ENCODE assay signal across 8 cellular contexts in the genomic region with DNA sequence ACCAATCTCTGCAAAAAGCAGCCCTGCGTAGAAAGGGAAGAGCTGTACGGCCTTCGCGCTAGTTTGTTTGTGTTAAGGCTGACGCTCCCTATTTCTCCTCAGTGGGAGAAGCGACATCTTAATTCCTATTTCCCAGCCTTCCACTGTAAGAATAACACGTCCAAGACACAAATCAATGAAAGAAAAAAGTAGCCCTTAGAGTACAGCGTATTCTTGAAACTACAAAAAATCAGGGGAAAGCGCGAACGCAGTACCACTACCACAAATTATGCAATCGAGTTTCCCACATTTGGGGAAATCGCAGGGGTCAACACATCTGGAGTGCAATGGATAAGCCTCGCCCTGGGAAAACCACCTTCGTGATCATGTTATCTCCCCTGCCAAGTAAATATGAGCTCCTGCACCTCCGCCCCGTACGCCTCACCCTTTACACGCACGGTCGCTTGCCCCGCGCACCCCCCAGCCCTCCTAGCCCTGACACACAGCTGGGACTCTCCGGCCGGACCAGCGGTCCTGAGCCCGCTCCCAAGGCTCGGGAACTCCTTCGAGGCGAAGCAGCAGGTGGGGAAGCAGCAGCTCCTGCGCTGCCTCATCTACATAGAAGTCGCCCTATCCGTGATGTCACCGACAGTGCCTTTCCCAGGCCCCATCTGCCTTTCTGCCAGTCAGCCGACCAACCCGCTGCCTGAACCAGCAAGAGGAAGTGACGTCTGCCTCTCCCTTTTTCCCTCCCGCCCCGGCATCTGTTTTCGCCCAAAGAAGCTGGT.
DNase-seq lines count a peak whose midpoint lies in the region; ATAC-seq and TF ChIP-seq lines count a peak whose summit lies in the region.

No MANE protein-coding gene starts in this region.

- peaks cover 6% of the 10 kb centered on the region; the same call in 1 of the 2 replicates for H3F3A ChIP-seq in GM23248 (ENCODE audit: insufficient read depth)

- H4K20me1 ChIP-seq in GM23248 (ENCODE audit: insufficient read depth): no peaks in the 10 kb centered on the region

- H3K9me3 ChIP-seq in GM23248 (ENCODE audit: low read depth): no peaks in the 10 kb centered on the region

- peak; percentile 96 for DNase-seq in Caki2 (ENCODE audit: low read depth)
- peak; percentile 96 for DNase-seq in GM23248
- peak; percentile 98 for DNase-seq in NCI-H345 (lab: John Stamatoyannopoulos, UW)
- DNase-seq in activated CD4-positive, alpha-beta T cell treated with anti-CD3 and anti-CD28 coated beads, Interleukin-2, amount 50 U/mL, for 1 hour: peak; percentile 84
- peak; percentile 93 for DNase-seq in coronary artery (ENCODE audit: low spot score)
- DNase-seq in left colon: peak; percentile 90 to 96
- DNase-seq in stimulated activated CD4-positive, alpha-beta T cell treated with anti-CD3 and anti-CD28 coated beads, Interleukin-1b, Interleukin-23, amount 100 ng/mL, for 1 hour (ENCODE audit: low read depth in 2 of 2): peak; percentile 52 to 72

- no peak for TF ChIP-seq CTCF in coronary artery (IDR thresholded peaks at IDR 0.05)

- H3K79me2 ChIP-seq in GM23248 (ENCODE audit: insufficient read depth): no peaks in the 10 kb centered on the region

- peak overlapping the region; percentile 98 for H2AFZ ChIP-seq in GM23248

- H3K4me2 ChIP-seq in GM23248 (ENCODE audit: unreplicated experiment): peak overlapping the region; percentile 98

- 3% methylated on average over 39 to 40 of the region's 40 CpGs for whole genome bisulfite sequencing in GM23248 (ENCODE audit: low coverage in 1 of 2, low lambda C conversion rate in 2 of 2, missing lambda C conversion rate in 2 of 2), 2 experiments

- ATAC-seq in left colon (peak; percentile 97), HG03439 (IDR thresholded peaks at IDR 0.05; ENCODE audit: unreplicated experiment) (no peak)

- H3K27me3 ChIP-seq in GM23248 (replicated peaks; ENCODE audit: insufficient read depth): no peaks in the 10 kb centered on the region

- in situ Hi-C loops in Caki2 (cut with HindIII; ENCODE audit: low pct_unique_long_range_greater_than_20kb, low sequenced_read_pairs) (no loop called here), GM23248 (cut with MboI) (no loop called here)

- H3K4me1 ChIP-seq in GM23248 (ENCODE audit: insufficient read depth): no peaks in the 10 kb centered on the region

- peak overlapping the region; percentile 86 for H3K9ac ChIP-seq in GM23248

- no peaks in the 10 kb centered on the region for H3K36me3 ChIP-seq in GM23248 (ENCODE audit: low read depth)

- H3K27ac ChIP-seq in GM23248: peak overlapping the region; percentile 91
- peak overlapping the region; percentile 83 to 90 for H3K27ac ChIP-seq in coronary artery

- H3K4me3 ChIP-seq in GM23248 (peak overlapping the region; percentile 78), coronary artery (peak overlapping the region; percentile 85)

- no peaks in the 10 kb centered on the region for H3K9me2 ChIP-seq in GM23248 (ENCODE audit: insufficient read depth)

- intact Hi-C loops in left colon (cut with DNase I, micrococcal nuclease): no loop called here
